In genomic region chr12:76259660-76260389, GRCh38 we compare ENCODE assay signal across 11 cellular contexts.
A peak's percentile ranks its signal among the peaks of the same experiment; 100 is the strongest.
DNase-seq lines count a peak whose midpoint lies in the region; ATAC-seq and TF ChIP-seq lines count a peak whose summit lies in the region.
"Had no signal": no experiment of that assay in that cellular context is flagged by ENCODE, and none has a peak within 500 bp of the region (broad histone marks: within the 10 kb centered on the region; RNA-seq: fewer than 3 reads in every experiment).

No MANE protein-coding gene starts in this region.

- WGBS in lung, 2 donors, result 26 to 57% methylated on average over 4 of the region's 4 CpGs

- no peak for TF ChIP-seq CTCF in lung (IDR thresholded peaks at IDR 0.05; ENCODE audit: control extremely low read depth, extremely low read depth)

- DNase-seq in NCI-H446 treated with DMSO at 0.1 percent for 48 hours (lab: John Stamatoyannopoulos, UW) (peak; percentile 43), dermis microvascular lymphatic vessel endothelial cell (ENCODE audit: low read depth in 2 of 2) (peak; percentile 58 to 92), lung (ENCODE audit: low spot score) (no peak), NOMO-1 treated with DMSO at 0.1 percent for 48 hours (lab: John Stamatoyannopoulos, UW; ENCODE audit: unreplicated experiment) (no peak), NCI-H146 treated with DMSO at 0.1 percent for 48 hours (lab: John Stamatoyannopoulos, UW; ENCODE audit: unreplicated experiment) (no peak)
- no peak for DNase-seq in activated T-cell treated with anti-CD3 and anti-CD28 coated beads, Interleukin-2, amount 50 U/mL, for 1 hour
- DNase-seq: activated naive CD8-positive, alpha-beta T cell treated with anti-CD3 and anti-CD28 coated beads for 36 hours; AML-193; NCI-H526 treated with DMSO at 0.1 percent for 48 hours had no signal

- H3K27ac ChIP-seq in ACC112 (ENCODE audit: low read depth, low read length) (peak overlapping the region; percentile 91), lung (ENCODE audit: low read depth in 1 of 2, low read length in 1 of 2) (peak overlapping the region; percentile 16 to 59)

- H2AFZ ChIP-seq in ACC112 (ENCODE audit: low read length, unreplicated experiment), result peak overlapping the region; percentile 36

- ATAC-seq in lung (ENCODE audit: insufficient read depth, low FRiP score), result peak; percentile 31
- ATAC-seq in GM19452 (IDR thresholded peaks at IDR 0.05; ENCODE audit: unreplicated experiment), result no peak

- peaks cover 43% of the 10 kb centered on the region for H3K79me2 ChIP-seq in ACC112 (ENCODE audit: control insufficient read depth, insufficient read depth, low read length, unreplicated experiment)

- H3K9me3 ChIP-seq in lung (ENCODE audit: control insufficient read depth in 2 of 2, insufficient read depth in 1 of 2, low read length in 1 of 2), result no peaks in the 10 kb centered on the region

- no peaks in the 10 kb centered on the region for H3K27me3 ChIP-seq in ACC112 (ENCODE audit: insufficient read depth, low read length)
- no peaks in the 10 kb centered on the region for H3K27me3 ChIP-seq in lung (ENCODE audit: control insufficient read depth, insufficient read depth)

- H3K4me3 ChIP-seq in ACC112 (ENCODE audit: low read depth, low read length), result peak overlapping the region; percentile 75
- no peak overlapping the region for H3K4me3 ChIP-seq in lung

- H3K36me3 ChIP-seq in ACC112 (ENCODE audit: insufficient read depth, low read length) (peaks cover 13% of the 10 kb centered on the region), lung (ENCODE audit: control insufficient read depth in 2 of 2, insufficient read depth in 2 of 2, low read length in 2 of 2) (no peaks in the 10 kb centered on the region)

- peaks cover 29% of the 10 kb centered on the region for H3K4me1 ChIP-seq in ACC112 (ENCODE audit: control insufficient read depth, insufficient read depth, low read length, unreplicated experiment)
- H3K4me1 ChIP-seq in lung (ENCODE audit: control insufficient read depth in 2 of 2, insufficient read depth in 2 of 2, low read length in 2 of 2), result peaks cover 0 to 4% of the 10 kb centered on the region in 2 donors

Comparison
In these comparisons a context has a peak if more than half of its experiments do, and no peak if none do; other contexts are left out.
1. DNase-seq: peak in NCI-H446 treated with DMSO at 0.1 percent for 48 hours (single experiment) and dermis microvascular lymphatic vessel endothelial cell (2 of 2); none in lung (single experiment), NOMO-1 treated with DMSO at 0.1 percent for 48 hours (single experiment), NCI-H146 treated with DMSO at 0.1 percent for 48 hours (single experiment) and activated T-cell treated with anti-CD3 and anti-CD28 coated beads, Interleukin-2, amount 50 U/mL, for 1 hour (single experiment).